16 cellular contexts compared by ENCODE assay signal in the genomic region with DNA sequence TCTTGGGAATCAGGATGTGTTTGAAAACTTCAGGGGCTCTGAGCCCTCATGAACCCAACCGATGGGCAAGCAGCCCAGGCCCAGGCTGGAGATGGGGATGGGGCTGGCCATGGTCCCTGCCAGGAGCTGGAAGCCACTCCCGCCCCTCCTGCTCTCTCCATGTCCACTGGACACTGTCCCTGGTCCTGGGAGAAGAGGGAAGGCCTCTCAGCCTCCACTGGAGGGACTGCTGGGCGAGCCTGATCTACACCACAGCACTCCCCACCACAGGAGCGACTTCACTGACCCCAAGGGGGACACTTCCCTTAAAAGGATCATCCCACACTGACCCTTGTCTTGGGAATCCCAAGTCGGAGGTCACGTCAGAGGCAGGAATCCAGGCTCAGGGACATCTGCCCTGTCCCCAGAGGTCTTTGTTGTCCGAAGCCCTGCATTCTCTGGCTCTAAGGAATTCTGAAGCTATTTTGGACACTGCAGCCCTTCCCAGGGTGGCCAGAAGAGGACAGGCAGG. TPM values are rescaled to one million over a fixed set of nuclear protein-coding genes. Genes with fewer than 3 reads are reported as not detected.
DNase-seq lines count a peak whose midpoint lies in the region; ATAC-seq and TF ChIP-seq lines count a peak whose summit lies in the region.
"Had no signal": no experiment of that assay in that cellular context is flagged by ENCODE, and none has a peak within 500 bp of the region (broad histone marks: within the 10 kb centered on the region; RNA-seq: fewer than 3 reads in every experiment).

No MANE protein-coding gene starts in this region.

- no peak for TF ChIP-seq POLR2A in ovary (IDR thresholded peaks at IDR 0.05)

- TF ChIP-seq CTCF in ovary (IDR thresholded peaks at IDR 0.05) = no peak

- DNase-seq in activated effector memory CD4-positive, alpha-beta T cell treated with anti-CD3 and anti-CD28 coated beads, Interleukin-2, amount 50 U/mL, for 16 hours = peak; percentile 49
- DNase-seq in activated effector memory CD4-positive, alpha-beta T cell treated with Interleukin-2 at 50 U/mL for 16 hours = no peak
- DNase-seq in left cardiac atrium (peak; percentile 29), ovary (peak in 4 of 5 donors; percentile 50 to 62 (median 54)), aorta (peak; percentile 36 to 71), activated gamma-delta T cell (lab: John Stamatoyannopoulos, UW) (no peak)
- DNase-seq: activated CD4-positive, alpha-beta T cell treated with anti-CD3 and anti-CD28 coated beads, Interleukin-2, amount 10 ng/mL, durations not matched to agents 24 days and 14 days; amniotic stem cell; DMS79; NCI-H226; SIG-M5; T-helper 9 cell had no signal

- intact Hi-C loops in left cardiac atrium (cut with DNase I) = loop anchor here in 1 of 2 donors (2.0 kb wide), 1 partner anchor 51 kb away; no protein-coding TSS in a partner anchor
- intact Hi-C loops in ovary (cut with DNase I) = loop anchor here in 2 of 4 donors (10.0 kb wide), 1 partner anchor 47 kb away; no protein-coding TSS in a partner anchor
- intact Hi-C loops in aorta (cut with DNase I) = no loop called here

- H3K4me1 ChIP-seq in ovary (ENCODE audit: insufficient read depth) (peaks cover 24% of the 10 kb centered on the region), aorta (ENCODE audit: control insufficient read depth in 1 of 2, insufficient read depth in 2 of 2, low read length in 2 of 2) (no peaks in the 10 kb centered on the region)

- 78 to 81% (median 80%) methylated on average over 7 of the region's 7 CpGs for WGBS in ovary, 3 donors
- 83 to 93% methylated on average over 7 of the region's 7 CpGs for WGBS in aorta, 2 donors

- no peaks in the 10 kb centered on the region for H3K9me3 ChIP-seq in ovary
- no peaks in the 10 kb centered on the region for H3K9me3 ChIP-seq in aorta (ENCODE audit: control insufficient read depth, low read length)

- H3K27me3 ChIP-seq in ovary = no peaks in the 10 kb centered on the region
- H3K27me3 ChIP-seq in aorta (ENCODE audit: control insufficient read depth in 1 of 2, insufficient read depth in 2 of 2, low read length in 1 of 2) = no peaks in the 10 kb centered on the region

- peak; percentile 34 to 38 for ATAC-seq in left cardiac atrium
- ATAC-seq in aorta (ENCODE audit: low FRiP score) = no peak
- ATAC-seq in HG03135 (IDR thresholded peaks at IDR 0.05; ENCODE audit: unreplicated experiment) = no peak
- no peak for ATAC-seq in HG02571 (IDR thresholded peaks at IDR 0.05; ENCODE audit: unreplicated experiment)

- no peak for TF ChIP-seq EP300 in ovary (IDR thresholded peaks at IDR 0.05)

- no peak overlapping the region for H3K4me3 ChIP-seq in ovary
- H3K4me3 ChIP-seq in aorta (ENCODE audit: low read length in 2 of 2) = no peak overlapping the region

- H3K27ac ChIP-seq in ovary (peak overlapping the region; percentile 2 to 75), aorta (ENCODE audit: low read depth in 1 of 2, low read length in 2 of 2) (no peak overlapping the region)
- H3K27ac ChIP-seq: 22Rv1, C4-2B had no signal

- no peaks in the 10 kb centered on the region for H3K36me3 ChIP-seq in ovary
- H3K36me3 ChIP-seq in aorta (ENCODE audit: control insufficient read depth in 1 of 2, insufficient read depth in 2 of 2, low read length in 1 of 2) = no peaks in the 10 kb centered on the region

RNA-seq across cellular contexts. Expression of gene COL18A1, which starts 16.9 kb away (rescaled TPM):
- total RNA-seq in left cardiac atrium (100 to 1,000 TPM in 1 of 2 donors, 10 to 100 TPM in 1; 53.4 to 104 TPM), ovary (100 to 1,000 TPM; 141 to 353 (median 270) TPM), aorta (100 to 1,000 TPM; 289 to 301 TPM)
- polyA plus RNA-seq in ovary (100 to 1,000 TPM in 1 of 2 donors, 10 to 100 TPM in 1; 11.1 to 201 TPM), aorta (100 to 1,000 TPM in 1 of 2 donors, 10 to 100 TPM in 1; 97.3 to 963 TPM)

Comparison
In these comparisons a context has a peak if more than half of its experiments do, and no peak if none do; other contexts are left out.
1. DNase-seq: peak in activated effector memory CD4-positive, alpha-beta T cell treated with anti-CD3 and anti-CD28 coated beads, Interleukin-2, amount 50 U/mL, for 16 hours (single experiment), left cardiac atrium (single experiment), ovary (4 of 5) and aorta (2 of 2); none in activated effector memory CD4-positive, alpha-beta T cell treated with Interleukin-2 at 50 U/mL for 16 hours (single experiment) and activated gamma-delta T cell (single experiment).
2. ATAC-seq: peak in left cardiac atrium (2 of 2); none in aorta (single experiment), HG03135 (single experiment) and HG02571 (single experiment).
3. H3K27ac ChIP-seq: peak in ovary (2 of 2); none in aorta (0 of 2).